8 cellular contexts compared by ENCODE assay signal in genomic region chr5:147935032-147935431, GRCh38. TPM values are rescaled to one million over a fixed set of nuclear protein-coding genes. Genes with fewer than 3 reads are reported as not detected.
DNase-seq lines count a peak whose midpoint lies in the region; ATAC-seq, FAIRE-seq and TF ChIP-seq lines count a peak whose summit lies in the region.

No MANE protein-coding gene starts in this region.

- no peak overlapping the region for H3K4me2 ChIP-seq in DOHH2 (ENCODE audit: low read length)

- no peaks in the 10 kb centered on the region for H3K4me1 ChIP-seq in DOHH2 (ENCODE audit: control insufficient read depth, low read length)
- no peaks in the 10 kb centered on the region for H3K4me1 ChIP-seq in kidney (ENCODE audit: control insufficient read depth in 1 of 2, insufficient read depth in 1 of 2, low read depth in 1 of 2, low read length in 2 of 2)

- no peaks in the 10 kb centered on the region for H4K20me1 ChIP-seq in DOHH2 (ENCODE audit: control insufficient read depth, insufficient read depth, low read depth, low read length)

- CTCF ChIA-PET in GM10248 (lab: Yijun Ruan, JAX): no interaction called here

- ATAC-seq in GM21360 (IDR thresholded peaks at IDR 0.05; ENCODE audit: unreplicated experiment): no peak
- ATAC-seq in GM18502 (IDR thresholded peaks at IDR 0.05; ENCODE audit: poor library complexity, unreplicated experiment): no peak

- in situ Hi-C loops in astrocyte of the spinal cord (cut with HindIII; ENCODE audit: low sequenced_read_pairs): no loop called here

- H3K27ac ChIP-seq in DOHH2 (ENCODE audit: low read depth, low read length) (no peak overlapping the region), kidney (ENCODE audit: low read depth in 2 of 2, low read length in 2 of 2) (no peak overlapping the region)

- no peaks in the 10 kb centered on the region for H3K9me2 ChIP-seq in DOHH2 (replicated peaks; ENCODE audit: control insufficient read depth, low read length)

- no peak for FAIRE-seq in kidney (lab: Jason Lieb, UNC)

- peak; percentile 43 for TF ChIP-seq CTCF in DOHH2 (IDR thresholded peaks at IDR 0.05; ENCODE audit: low read depth, low read length, poor library complexity, severe bottlenecking)
- peak; percentile 44 for TF ChIP-seq CTCF in astrocyte of the spinal cord (IDR thresholded peaks at IDR 0.05; ENCODE audit: low read depth, low read length)
- TF ChIP-seq CTCF in kidney (IDR thresholded peaks at IDR 0.05; ENCODE audit: borderline replicate concordance, extremely low read depth, insufficient read depth): peak; percentile 8
- TF ChIP-seq CTCF in GM10248 (IDR thresholded peaks at IDR 0.05; ENCODE audit: control extremely low read depth, extremely low read depth, low read depth, missing control alignments): no peak

- no peak overlapping the region for H3K9ac ChIP-seq in kidney (ENCODE audit: low read length in 2 of 2)

- H3K27me3 ChIP-seq in DOHH2 (ENCODE audit: control insufficient read depth, low read length): peaks cover 2% of the 10 kb centered on the region; the same call in 1 of the 2 replicates

- H3K36me3 ChIP-seq in DOHH2 (ENCODE audit: control insufficient read depth, low read length) (no peaks in the 10 kb centered on the region), kidney (ENCODE audit: control insufficient read depth in 1 of 2, insufficient read depth in 2 of 2, low read length in 2 of 2) (no peaks in the 10 kb centered on the region)

- DNase-seq in NCI-H1105 treated with DMSO at 0.1 percent for 48 hours (lab: John Stamatoyannopoulos, UW): peak; percentile 46
- DNase-seq in astrocyte of the spinal cord (ENCODE audit: low read depth, low spot score): peak; percentile 69
- DNase-seq in kidney: no peak
- no peak for DNase-seq in cortex of kidney (lab: John Stamatoyannopoulos, UW)
- no peak for DNase-seq in GM10248 (ENCODE audit: extremely low spot score)

- intact Hi-C loops in kidney (cut with DNase I): no loop called here

- no peaks in the 10 kb centered on the region for H3K79me2 ChIP-seq in DOHH2 (ENCODE audit: control insufficient read depth, low read length)

- H3F3A ChIP-seq in DOHH2 (ENCODE audit: control insufficient read depth, insufficient read depth): no peaks in the 10 kb centered on the region

- POLR2A ChIA-PET in GM10248 (lab: Yijun Ruan, JAX): no interaction called here

- no peak overlapping the region for H3K4me3 ChIP-seq in DOHH2 (ENCODE audit: low read length)
- H3K4me3 ChIP-seq in astrocyte of the spinal cord (ENCODE audit: low read depth, low read length): no peak overlapping the region
- H3K4me3 ChIP-seq in kidney (ENCODE audit: low read length in 2 of 2): no peak overlapping the region

- no peaks in the 10 kb centered on the region for H3K9me3 ChIP-seq in DOHH2 (ENCODE audit: control insufficient read depth, insufficient read depth, low read length)
- no peaks in the 10 kb centered on the region for H3K9me3 ChIP-seq in kidney (ENCODE audit: control insufficient read depth in 1 of 2, low read length in 2 of 2)

RNA-seq across cellular contexts. Expression of gene C5orf46, which starts 28.7 kb away (rescaled TPM):
- not detected for total RNA-seq in kidney
- not detected for polyA plus RNA-seq in kidney (ENCODE audit: insufficient read depth, low read depth, low replicate concordance)

RNA-seq across cellular contexts. Expression of gene SCGB3A2, which starts 56.5 kb away (rescaled TPM):
- not detected for total RNA-seq in kidney
- polyA plus RNA-seq in kidney (ENCODE audit: insufficient read depth, low read depth, low replicate concordance): not detected

Comparison
In these comparisons a context has a peak if more than half of its experiments do, and no peak if none do; other contexts are left out.
1. DNase-seq: peak in NCI-H1105 treated with DMSO at 0.1 percent for 48 hours (single experiment) and astrocyte of the spinal cord (single experiment); none in kidney (single experiment), cortex of kidney (single experiment) and GM10248 (single experiment).